In the genomic region with DNA sequence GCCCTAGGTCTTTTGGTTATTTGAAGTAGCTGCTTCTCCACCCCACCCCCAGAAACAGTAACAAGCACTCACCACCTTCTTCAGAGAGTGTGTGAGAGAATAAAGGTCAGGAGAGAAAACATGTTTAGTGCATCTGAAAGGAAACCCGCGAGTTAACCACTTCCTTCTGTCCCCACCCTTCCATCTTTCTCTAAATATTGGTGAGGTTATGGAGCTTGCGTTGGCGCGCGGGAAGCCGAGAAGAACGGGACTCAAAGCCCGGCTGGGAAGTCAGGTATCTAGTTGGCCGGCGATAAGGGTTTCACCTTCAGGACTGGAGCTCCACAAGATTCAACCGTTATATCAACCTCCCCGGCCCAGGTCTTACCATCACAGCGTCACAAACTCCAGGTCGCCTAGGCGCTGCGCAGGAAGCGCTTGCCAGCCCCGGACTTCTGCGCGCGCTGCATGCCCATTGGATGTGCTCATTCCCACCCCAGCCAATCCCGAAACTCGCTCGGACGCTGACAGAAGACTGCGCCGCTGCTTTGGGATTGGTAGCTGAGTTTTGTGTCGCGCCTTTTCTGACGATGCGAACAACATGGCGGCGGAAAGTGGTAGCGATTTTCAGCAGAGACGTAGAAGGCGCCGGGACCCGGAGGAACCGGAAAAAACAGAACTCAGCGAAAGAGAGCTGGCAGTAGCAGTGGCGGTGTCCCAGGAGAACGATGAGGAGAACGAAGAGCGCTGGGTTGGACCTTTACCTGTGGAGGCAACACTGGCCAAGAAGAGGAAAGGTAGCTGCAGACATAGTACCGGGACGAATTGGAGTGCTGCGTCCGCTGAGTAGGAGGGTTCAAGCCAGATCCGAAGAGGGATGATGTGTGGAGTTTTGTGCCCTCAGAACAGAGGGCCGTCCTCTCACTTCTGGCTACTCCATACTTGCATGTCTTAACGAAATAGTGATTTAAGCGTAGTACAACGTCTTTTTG, we compare ENCODE assay signal across 8 cellular contexts. TPM values are rescaled to one million over a fixed set of nuclear protein-coding genes. Genes with fewer than 3 reads are reported as not detected.
DNase-seq lines count a peak whose midpoint lies in the region; ATAC-seq, FAIRE-seq and TF ChIP-seq lines count a peak whose summit lies in the region.

A gene with protein sequence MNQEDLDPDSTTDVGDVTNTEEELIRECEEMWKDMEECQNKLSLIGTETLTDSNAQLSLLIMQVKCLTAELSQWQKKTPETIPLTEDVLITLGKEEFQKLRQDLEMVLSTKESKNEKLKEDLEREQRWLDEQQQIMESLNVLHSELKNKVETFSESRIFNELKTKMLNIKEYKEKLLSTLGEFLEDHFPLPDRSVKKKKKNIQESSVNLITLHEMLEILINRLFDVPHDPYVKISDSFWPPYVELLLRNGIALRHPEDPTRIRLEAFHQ (minus strand): TSS at position 438 of the 971 bp plus-strand sequence. CDS start 8,261 bp downstream, outside the sequence.
PPWD1 (plus strand) TSS at position 566 of the 971 bp plus-strand sequence; CDS start at position 581, 15 bp downstream.

- CTCF ChIA-PET in H1 (lab: Charles Lee; ENCODE audit: partially characterized antibody), result interaction anchor here (0.7 to 1.1 kb wide), 3 partner anchors 80 to 755 kb away, joined by 3 to 4 read pairs (median 3); no protein-coding TSS in a partner anchor

- H3K4me1 ChIP-seq in H1 (replicated peaks in 1 of 4; ENCODE audit: control insufficient read depth in 3 of 4, insufficient read depth in 4 of 4, low read length in 3 of 4), result peaks cover 0 to 2% (median 0%) of the 10 kb centered on the region in 4 experiments; a peak in 2 of 7 replicates

- H2BK120ac ChIP-seq in H1 (replicated peaks; ENCODE audit: low read depth, low read length), result no peak within 1 kb of the TSS

- POLR2A ChIA-PET in H1 (lab: Charles Lee; ENCODE audit: partially characterized antibody), result interaction anchor here (0.8 to 2.2 kb wide), 19 partner anchors 8 to 581 kb away, joined by 3 to 10 read pairs (median 4); partner anchors contain the start of genes ADAMTS6, SREK1 and TRIM23

- no peaks in the 10 kb centered on the region for H3K9me3 ChIP-seq in H1 (ENCODE audit: insufficient read depth in 2 of 2, low read depth in 1 of 2, low read length in 1 of 2)

- TF ChIP-seq EP300 in H1 (IDR thresholded peaks at IDR 0.05; ENCODE audit: borderline replicate concordance in 1 of 2, low read depth in 2 of 2, low read length in 2 of 2), result no peak

- peaks cover 6% of the 10 kb centered on the region; the same call in 1 of the 2 replicates for H3K23me2 ChIP-seq in H1 (ENCODE audit: low read depth, low read length)

- H3K9ac ChIP-seq in H1 (replicated peaks in 1 of 4; ENCODE audit: extremely low read depth in 1 of 4, low read depth in 3 of 4, low read length in 3 of 4), result peak within 1 kb of the TSS; percentile 92 to 98 (median 96)

- no peak within 1 kb of the TSS for H2BK15ac ChIP-seq in H1 (ENCODE audit: low read length)

- H2AK5ac ChIP-seq in H1 (ENCODE audit: low read depth, low read length), result no peak within 1 kb of the TSS

- peak within 1 kb of the TSS; percentile 98 for H3K27ac Mint-ChIP-seq in memory B cell

- H3K23ac ChIP-seq in H1 (ENCODE audit: insufficient read length), result no peak within 1 kb of the TSS

- H3K4me3 ChIP-seq in H1 (ENCODE audit: extremely low read depth in 1 of 4, insufficient read depth in 2 of 4, low read depth in 3 of 4, low read length in 4 of 4), result peak within 1 kb of the TSS; percentile 76 to 98 (median 90)

- no peaks in the 10 kb centered on the region for H3K27me3 ChIP-seq in H1 (replicated peaks in 1 of 4; ENCODE audit: control insufficient read depth in 3 of 4, extremely low read depth in 1 of 4, insufficient read depth in 3 of 4, low read length in 3 of 4)

- peak within 1 kb of the TSS; percentile 81; the same call in 1 of the 2 replicates for H2BK12ac ChIP-seq in H1 (ENCODE audit: low read depth, low read length)

- H3K56ac ChIP-seq in H1 (replicated peaks; ENCODE audit: insufficient read length, low read depth, low read length), result no peak within 1 kb of the TSS

- H3K4ac ChIP-seq in H1 (replicated peaks; ENCODE audit: insufficient read length, low read depth, low read length), result no peak within 1 kb of the TSS

- FAIRE-seq in H1 (lab: Jason Lieb, UNC), result peak; percentile 81

- H3K9me3 Mint-ChIP-seq in memory B cell, result no peaks in the 10 kb centered on the region

- no peak; a peak in 1 of 4 replicates for TF ChIP-seq CTCF in H1 (IDR thresholded peaks at IDR 0.05; ENCODE audit: control extremely low read depth in 1 of 3, insufficient read depth in 1 of 3, low read depth in 1 of 3, low read length in 3 of 3)

- H2AFZ ChIP-seq in H1 (ENCODE audit: low read length), result peak within 1 kb of the TSS; percentile 99

- DNase-seq in COLO668 (lab: John Stamatoyannopoulos, UW; ENCODE audit: unreplicated experiment), result peak; percentile 91
- DNase-seq in HT1080 (ENCODE audit: low read depth), result peak; percentile 96
- peak; percentile 97 for DNase-seq in NOMO-1 treated with DMSO at 0.1 percent for 48 hours (lab: John Stamatoyannopoulos, UW; ENCODE audit: unreplicated experiment)
- peak; percentile 88 to 91 for DNase-seq in activated CD8-positive, alpha-beta memory T cell treated with anti-CD3 and anti-CD28 coated beads for 4 hours (ENCODE audit: low read depth in 2 of 2)
- peak; percentile 86 to 95 for DNase-seq in H1 (ENCODE audit: low read depth in 1 of 2, low spot score in 2 of 2)
- DNase-seq in memory B cell (ENCODE audit: low spot score in 2 of 2), result peak; percentile 84 to 88
- peak; percentile 91 for DNase-seq in stimulated activated CD8-positive, alpha-beta memory T cell treated with anti-CD3 and anti-CD28 coated beads, Interleukin-12 subunit alpha, Interleukin-12 subunit beta, amount 100 ng/mL, for 24 hours (ENCODE audit: extremely low read depth)

- H2BK20ac ChIP-seq in H1 (ENCODE audit: low read length), result no peak within 1 kb of the TSS

- H3K27me3 Mint-ChIP-seq in memory B cell, result no peaks in the 10 kb centered on the region

- H4K20me1 ChIP-seq in H1 (replicated peaks in 1 of 2; ENCODE audit: control insufficient read depth in 1 of 2, insufficient read depth in 2 of 2, low read length in 2 of 2), result peaks cover 0 to 2% of the 10 kb centered on the region in 2 experiments

- H3K4me1 Mint-ChIP-seq in memory B cell, result peaks cover 19% of the 10 kb centered on the region

- H2BK5ac ChIP-seq in H1 (ENCODE audit: low read depth, low read length), result peak within 1 kb of the TSS; percentile 80

- H4K8ac ChIP-seq in H1 (ENCODE audit: extremely low read depth, insufficient read depth, low read length), result peak within 1 kb of the TSS; percentile 98

- H3K36me3 Mint-ChIP-seq in memory B cell, result peaks cover 10% of the 10 kb centered on the region

- 2% methylated on average over 54 of the region's 54 CpGs; no CpG with 5 or more reads in 1 of the 2 experiments for WGBS in H1 (ENCODE audit: extremely low coverage in 1 of 2, insufficient coverage in 1 of 2, insufficient read length in 1 of 2, insufficient replicate concordance in 2 of 2, low coverage in 1 of 2, low lambda C conversion rate in 2 of 2, missing lambda C conversion rate in 1 of 2), 2 experiments

- H3K4me3 Mint-ChIP-seq in memory B cell, result peak within 1 kb of the TSS; percentile 96

- peak within 1 kb of the TSS; percentile 95 for H3K27ac ChIP-seq in H1 (ENCODE audit: low read depth, low read length)

- H4K5ac ChIP-seq in H1 (ENCODE audit: insufficient read length, low read depth, low read length), result peak within 1 kb of the TSS; percentile 52

- H3K14ac ChIP-seq in H1 (ENCODE audit: insufficient read length), result no peak within 1 kb of the TSS

- H3K79me1 ChIP-seq in H1 (ENCODE audit: low read depth, low read length), result no peaks in the 10 kb centered on the region; the same call in 1 of the 2 replicates

- no peak within 1 kb of the TSS for H4K91ac ChIP-seq in H1 (replicated peaks; ENCODE audit: insufficient read length, low read length)

- ATAC-seq in GM21360 (IDR thresholded peaks at IDR 0.05; ENCODE audit: unreplicated experiment), result peak; percentile 99
- ATAC-seq in memory B cell (ENCODE audit: low read depth), result peak; percentile 96

- H3K18ac ChIP-seq in H1 (ENCODE audit: extremely low read depth, low read length), result peak within 1 kb of the TSS; percentile 79

- peak; percentile 62 to 97 for TF ChIP-seq POLR2A in H1 (IDR thresholded peaks at IDR 0.05; ENCODE audit: control extremely low read depth in 1 of 2, low read depth in 2 of 2, low read length in 2 of 2)

- peak within 1 kb of the TSS; percentile 60 to 85 for H3K4me2 ChIP-seq in H1 (ENCODE audit: insufficient read depth in 1 of 2, low read depth in 2 of 2, low read length in 2 of 2)

- peaks cover 0 to 11% (median under 1%) of the 10 kb centered on the region in 4 experiments; a peak in 2 of 8 replicates for H3K36me3 ChIP-seq in H1 (ENCODE audit: control insufficient read depth in 2 of 4, insufficient read depth in 4 of 4, low read length in 3 of 4)

- TF ChIP-seq RAD21 in H1 (IDR thresholded peaks at IDR 0.05 in 1 of 2, conservative IDR thresholded peaks at IDR 0.05 in 1 of 2; ENCODE audit: low read depth in 2 of 2, low read length in 2 of 2), result no peak

- peaks cover 0 to 61% of the 10 kb centered on the region in 2 experiments; a peak in 2 of 4 replicates for H3K79me2 ChIP-seq in H1 (ENCODE audit: control insufficient read depth in 1 of 2, insufficient read depth in 2 of 2, low read length in 2 of 2)

RNA-seq across cellular contexts. Expression of the first gene that starts in this region (rescaled TPM):
- 35.3 and 41.3 TPM in 2 replicates for total RNA-seq in HT1080 (2014; rRNA removed; shearing (Covaris generic))
- polyA plus RNA-seq in HT1080 (2015; cell fraction: cytosol; rRNA removed), result 46.2 and 53.1 TPM in 2 replicates
- polyA plus RNA-seq in HT1080 (2015; cell fraction: nucleus; rRNA removed), result 76.3 and 82.8 TPM in 2 replicates
- 41.4 and 50.9 TPM in 2 replicates for total RNA-seq in H1 (2021; fragmentation: NEBNext Ultra II Directional; extraction: Animal tissue kit (Norgen Biotek cat#: 25700))
- polyA plus RNA-seq in H1 (2011; rRNA removed), result 6.5 and 13.3 TPM in 2 replicates
- polyA plus RNA-seq in H1 (2011; cell fraction: cytosol; rRNA removed), result 26.1 TPM
- polyA plus RNA-seq in H1 (2011; cell fraction: nucleus; rRNA removed), result 9.9 TPM
- 17.0 to 34.1 TPM (median 19.4 TPM) in 4 replicates for polyA plus RNA-seq in H1 (2012, experiment 1 of 2)
- 6.0 TPM for polyA plus RNA-seq in H1 (2012, experiment 2 of 2)
- polyA plus RNA-seq in H1 (2013, experiment 1 of 2), result 103 TPM
- 95.9 TPM for polyA plus RNA-seq in H1 (2013, experiment 2 of 2)
- 21.4 and 23.9 TPM in 2 replicates for polyA minus RNA-seq in H1 (2011; rRNA and poly(A)+ RNA removed)
- 16.0 TPM for polyA minus RNA-seq in H1 (2011; cell fraction: cytosol; rRNA and poly(A)+ RNA removed)
- 71.9 TPM for polyA minus RNA-seq in H1 (2011; cell fraction: nucleus; rRNA and poly(A)+ RNA removed)

RNA-seq across cellular contexts. Expression of gene PPWD1, which starts in this region (rescaled TPM):
- 18.7 and 20.3 TPM in 2 replicates for total RNA-seq in HT1080 (2014; rRNA removed; shearing (Covaris generic))
- polyA plus RNA-seq in HT1080 (2015; cell fraction: cytosol; rRNA removed), result 20.2 and 21.0 TPM in 2 replicates
- polyA plus RNA-seq in HT1080 (2015; cell fraction: nucleus; rRNA removed), result 101 and 105 TPM in 2 replicates
- total RNA-seq in H1 (2021; fragmentation: NEBNext Ultra II Directional; extraction: Animal tissue kit (Norgen Biotek cat#: 25700)), result 34.0 and 35.7 TPM in 2 replicates
- 4.0 and 5.0 TPM in 2 replicates for polyA plus RNA-seq in H1 (2011; rRNA removed)
- 9.5 TPM for polyA plus RNA-seq in H1 (2011; cell fraction: cytosol; rRNA removed)
- 4.9 TPM for polyA plus RNA-seq in H1 (2011; cell fraction: nucleus; rRNA removed)
- 24.5 to 43.7 TPM (median 26.2 TPM) in 4 replicates for polyA plus RNA-seq in H1 (2012, experiment 1 of 2)
- 3.2 TPM for polyA plus RNA-seq in H1 (2012, experiment 2 of 2)
- 38.2 TPM for polyA plus RNA-seq in H1 (2013, experiment 1 of 2)
- polyA plus RNA-seq in H1 (2013, experiment 2 of 2), result 33.4 TPM
- polyA minus RNA-seq in H1 (2011; rRNA and poly(A)+ RNA removed), result 11.0 and 11.7 TPM in 2 replicates
- 12.6 TPM for polyA minus RNA-seq in H1 (2011; cell fraction: cytosol; rRNA and poly(A)+ RNA removed)
- 24.6 TPM for polyA minus RNA-seq in H1 (2011; cell fraction: nucleus; rRNA and poly(A)+ RNA removed)

Comparison
In these comparisons a context has a peak if more than half of its experiments do, and no peak if none do; other contexts are left out.
1. Peak in every context shown above with its lines: DNase-seq, ATAC-seq, H3K4me3 ChIP-seq and H3K27ac ChIP-seq.